In the genomic region with DNA sequence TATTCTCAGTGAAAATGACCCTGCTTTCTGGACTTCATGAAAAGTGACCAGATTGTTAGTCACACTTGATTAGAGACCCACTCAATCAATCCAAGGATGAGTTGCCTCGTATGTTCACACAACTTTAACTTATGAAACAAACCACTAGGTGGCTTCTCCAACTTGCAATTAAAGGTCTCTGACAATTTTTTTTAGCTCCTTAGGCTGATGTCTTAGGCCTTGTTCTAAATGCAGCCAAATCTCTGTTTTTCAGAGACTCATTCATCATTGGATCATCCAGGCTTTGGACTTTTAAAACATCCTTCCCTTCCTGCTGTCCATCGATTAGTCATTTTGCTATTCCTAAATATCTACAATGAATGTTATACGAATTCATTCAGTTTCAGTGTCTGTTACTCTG, we compare ENCODE assay signal across 8 cellular contexts.
A peak's percentile ranks its signal among the peaks of the same experiment; 100 is the strongest.
DNase-seq lines count a peak whose midpoint lies in the region; ATAC-seq and TF ChIP-seq lines count a peak whose summit lies in the region.

No MANE protein-coding gene starts in this region.

- H3K9me2 ChIP-seq in SU-DHL-6 (replicated peaks; ENCODE audit: insufficient read depth, low read length), result no peaks in the 10 kb centered on the region

- H3F3A ChIP-seq in SU-DHL-6 (ENCODE audit: insufficient read depth), result no peaks in the 10 kb centered on the region

- no peaks in the 10 kb centered on the region for H3K4me1 ChIP-seq in thyroid gland

- intact Hi-C loops in thyroid gland (cut with DNase I), result no loop called here
- intact Hi-C loops in posterior cingulate gyrus (cut with DNase I), result no loop called here

- peak; percentile 90 for ATAC-seq in activated CD8-positive, alpha-beta memory T cell treated with anti-CD3 and anti-CD28 coated beads, Interleukin-2, amount 10 ng/mL, durations not matched to agents 7 days and 5 days
- ATAC-seq in GM21447 (IDR thresholded peaks at IDR 0.05; ENCODE audit: unreplicated experiment) (peak; percentile 88), HG03571 (IDR thresholded peaks at IDR 0.05; ENCODE audit: unreplicated experiment) (peak; percentile 87)

- H3K9me3 ChIP-seq in SU-DHL-6 (ENCODE audit: insufficient read depth, low read length) (no peaks in the 10 kb centered on the region), thyroid gland (no peaks in the 10 kb centered on the region)

- H3K9me3 Mint-ChIP-seq in activated CD8-positive, alpha-beta memory T cell treated with anti-CD3 and anti-CD28 coated beads, Interleukin-2, amount 10 ng/mL, durations not matched to agents 7 days and 5 days (ENCODE audit: low read depth), result no peaks in the 10 kb centered on the region

- H3K9ac ChIP-seq in SU-DHL-6 (ENCODE audit: low read length), result no peak overlapping the region

- no peak for TF ChIP-seq POLR2A in thyroid gland (IDR thresholded peaks at IDR 0.05)

- no peaks in the 10 kb centered on the region for H3K27me3 Mint-ChIP-seq in activated CD8-positive, alpha-beta memory T cell treated with anti-CD3 and anti-CD28 coated beads, Interleukin-2, amount 10 ng/mL, durations not matched to agents 7 days and 5 days

- H3K4me2 ChIP-seq in SU-DHL-6 (ENCODE audit: low read depth, low read length, poor library complexity, severe bottlenecking), result no peak overlapping the region

- peaks cover 3% of the 10 kb centered on the region for H3K4me1 Mint-ChIP-seq in activated CD8-positive, alpha-beta memory T cell treated with anti-CD3 and anti-CD28 coated beads, Interleukin-2, amount 10 ng/mL, durations not matched to agents 7 days and 5 days

- H3K27me3 ChIP-seq in SU-DHL-6 (ENCODE audit: low read length), result no peaks in the 10 kb centered on the region
- no peaks in the 10 kb centered on the region for H3K27me3 ChIP-seq in thyroid gland

- no peak overlapping the region for H2AFZ ChIP-seq in SU-DHL-6 (ENCODE audit: low read depth, low read length, severe bottlenecking)

- H3K4me3 Mint-ChIP-seq in activated CD8-positive, alpha-beta memory T cell treated with anti-CD3 and anti-CD28 coated beads, Interleukin-2, amount 10 ng/mL, durations not matched to agents 7 days and 5 days, result no peak overlapping the region

- CTCF ChIA-PET in activated CD8-positive, alpha-beta memory T cell treated with anti-CD3 and anti-CD28 coated beads, Interleukin-2, amount 10 ng/mL, durations not matched to agents 7 days and 5 days (lab: Charles Lee), result interaction anchor here (0.7 to 4.6 kb wide), 21 partner anchors 8 to 134 kb away, joined by 3 to 71 read pairs (median 4); a partner anchor contains a TSS

- H3K36me3 ChIP-seq in SU-DHL-6 (ENCODE audit: low read length), result no peaks in the 10 kb centered on the region
- no peaks in the 10 kb centered on the region for H3K36me3 ChIP-seq in thyroid gland

- 62 to 66% methylated on average over 3 of the region's 3 CpGs for WGBS in thyroid gland, 2 donors

- no peak overlapping the region for H3K27ac Mint-ChIP-seq in activated CD8-positive, alpha-beta memory T cell treated with anti-CD3 and anti-CD28 coated beads, Interleukin-2, amount 10 ng/mL, durations not matched to agents 7 days and 5 days

- no peaks in the 10 kb centered on the region for H3K79me2 ChIP-seq in SU-DHL-6 (ENCODE audit: insufficient read depth, low read length)

- peaks cover 16% of the 10 kb centered on the region for H3K36me3 Mint-ChIP-seq in activated CD8-positive, alpha-beta memory T cell treated with anti-CD3 and anti-CD28 coated beads, Interleukin-2, amount 10 ng/mL, durations not matched to agents 7 days and 5 days

- no peaks in the 10 kb centered on the region for H4K20me1 ChIP-seq in SU-DHL-6 (ENCODE audit: low read depth, low read length)

- H3K4me3 ChIP-seq in SU-DHL-6 (ENCODE audit: insufficient read depth, low read length, poor library complexity, severe bottlenecking), result no peak overlapping the region
- H3K4me3 ChIP-seq in thyroid gland (replicated peaks in 1 of 3), result no peak overlapping the region

- H3K27ac ChIP-seq in SU-DHL-6 (ENCODE audit: low read depth, low read length) (no peak overlapping the region), thyroid gland (no peak overlapping the region)

- no peak for DNase-seq in activated CD8-positive, alpha-beta memory T cell treated with anti-CD3 and anti-CD28 coated beads, Interleukin-2, amount 10 ng/mL, durations not matched to agents 7 days and 5 days
- DNase-seq in activated CD8-positive, alpha-beta memory T cell treated with anti-CD3 and anti-CD28 coated beads for 24 hours, result no peak
- peak; percentile 50 for DNase-seq in glomerular visceral epithelial cell (ENCODE audit: extremely low spot score)
- no peak for DNase-seq in thyroid gland
- no peak for DNase-seq in posterior cingulate gyrus

- TF ChIP-seq CTCF in SU-DHL-6 (IDR thresholded peaks at IDR 0.05; ENCODE audit: insufficient read depth, low read length, poor library complexity, severe bottlenecking) (peak; percentile 39), thyroid gland (IDR thresholded peaks at IDR 0.05) (peak in 4 of 6 experiments; percentile 7 to 48 (median 47))
